Comparison of ENCODE assay signal across 1 cellular context in the genomic region with DNA sequence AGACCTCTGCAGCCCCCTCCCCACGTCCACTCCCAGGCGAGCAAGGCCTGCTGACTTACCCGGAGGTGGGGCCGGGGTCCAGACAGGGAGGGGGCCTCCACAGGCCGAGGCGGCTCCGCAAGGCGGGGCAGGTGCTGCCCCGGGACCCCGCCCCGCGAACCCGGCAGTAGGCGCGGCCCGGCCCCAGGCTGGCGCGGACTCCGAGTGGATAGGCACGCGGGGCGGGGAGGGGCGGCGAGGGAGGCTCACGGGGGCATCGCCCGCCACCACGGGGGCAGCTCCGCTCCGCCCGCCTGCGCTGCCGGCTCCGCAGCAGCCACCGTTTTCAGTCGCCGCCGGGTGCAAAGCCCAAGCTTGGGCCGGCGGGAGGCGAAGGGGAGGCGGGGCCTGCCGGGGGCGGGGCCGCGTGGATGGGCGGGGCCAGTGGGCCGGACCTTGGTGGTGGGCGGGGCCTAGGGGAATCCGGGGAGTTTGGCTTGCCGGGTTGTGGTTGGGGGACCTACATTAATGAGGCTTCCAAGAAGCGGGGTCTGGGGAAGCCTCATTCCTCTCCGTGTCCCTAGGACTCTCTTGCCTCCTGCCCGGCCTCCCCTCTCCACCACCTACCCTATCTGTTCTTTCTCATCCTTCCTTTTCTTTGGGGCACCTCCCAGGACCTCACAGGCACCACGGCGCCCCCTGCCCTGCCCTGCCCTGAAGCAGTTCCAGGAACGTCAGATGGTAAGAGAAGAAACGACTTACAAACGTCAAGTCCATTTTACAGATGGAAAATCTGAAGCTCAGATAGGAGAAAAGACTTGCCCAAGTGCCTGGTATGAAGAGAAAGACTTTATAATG.
TF ChIP-seq lines count a peak whose summit lies in the region.

RIMS3 (minus strand) TSS at position 348 of the 837 bp plus-strand sequence. CDS start 23,757 bp downstream, outside the sequence.

TF ChIP-seq in IMR-90, 13 proteins besides CTCF, POLR2A, EP300 and RAD21:
- TF ChIP-seq CHD1 (IDR thresholded peaks at IDR 0.05; ENCODE audit: low read depth, low read length) (no peak), MXI1 (IDR thresholded peaks at IDR 0.05; ENCODE audit: borderline replicate concordance, low read depth, low read length) (no peak), FOS (IDR thresholded peaks at IDR 0.05; ENCODE audit: low read depth, low read length) (no peak), RFX5 (IDR thresholded peaks at IDR 0.05; ENCODE audit: low read depth, low read length) (no peak), RCOR1 (IDR thresholded peaks at IDR 0.05; ENCODE audit: insufficient replicate concordance, low read length) (no peak), MAZ (IDR thresholded peaks at IDR 0.05; ENCODE audit: borderline replicate concordance, low read depth, low read length) (no peak), BHLHE40 (IDR thresholded peaks at IDR 0.05; ENCODE audit: low read depth, low read length) (no peak), CEBPB (IDR thresholded peaks at IDR 0.05; ENCODE audit: low read depth, low read length) (no peak), SMC3 (IDR thresholded peaks at IDR 0.05; ENCODE audit: low read depth, low read length) (no peak), NFE2L2 (IDR thresholded peaks at IDR 0.05; ENCODE audit: low read depth, low read length) (no peak), MAFK (IDR thresholded peaks at IDR 0.05; ENCODE audit: low read depth, low read length) (no peak)
- TF ChIP-seq, protein P1, sequence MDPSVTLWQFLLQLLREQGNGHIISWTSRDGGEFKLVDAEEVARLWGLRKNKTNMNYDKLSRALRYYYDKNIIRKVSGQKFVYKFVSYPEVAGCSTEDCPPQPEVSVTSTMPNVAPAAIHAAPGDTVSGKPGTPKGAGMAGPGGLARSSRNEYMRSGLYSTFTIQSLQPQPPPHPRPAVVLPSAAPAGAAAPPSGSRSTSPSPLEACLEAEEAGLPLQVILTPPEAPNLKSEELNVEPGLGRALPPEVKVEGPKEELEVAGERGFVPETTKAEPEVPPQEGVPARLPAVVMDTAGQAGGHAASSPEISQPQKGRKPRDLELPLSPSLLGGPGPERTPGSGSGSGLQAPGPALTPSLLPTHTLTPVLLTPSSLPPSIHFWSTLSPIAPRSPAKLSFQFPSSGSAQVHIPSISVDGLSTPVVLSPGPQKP (IDR thresholded peaks at IDR 0.05; ENCODE audit: borderline replicate concordance, low read depth, low read length): no peak
- TF ChIP-seq, protein P2, sequence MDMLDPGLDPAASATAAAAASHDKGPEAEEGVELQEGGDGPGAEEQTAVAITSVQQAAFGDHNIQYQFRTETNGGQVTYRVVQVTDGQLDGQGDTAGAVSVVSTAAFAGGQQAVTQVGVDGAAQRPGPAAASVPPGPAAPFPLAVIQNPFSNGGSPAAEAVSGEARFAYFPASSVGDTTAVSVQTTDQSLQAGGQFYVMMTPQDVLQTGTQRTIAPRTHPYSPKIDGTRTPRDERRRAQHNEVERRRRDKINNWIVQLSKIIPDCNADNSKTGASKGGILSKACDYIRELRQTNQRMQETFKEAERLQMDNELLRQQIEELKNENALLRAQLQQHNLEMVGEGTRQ (IDR thresholded peaks at IDR 0.05; ENCODE audit: low read depth, low read length): no peak
TF ChIP-seq in IMR-90: peak in this region for 0.
